In genomic region chrX:46588263-46588662, GRCh38 we compare ENCODE assay signal across 8 cellular contexts. TPM values are rescaled to one million over a fixed set of nuclear protein-coding genes. Genes with fewer than 3 reads are reported as not detected.
DNase-seq lines count a peak whose midpoint lies in the region; ATAC-seq and TF ChIP-seq lines count a peak whose summit lies in the region.

No MANE protein-coding gene starts in this region.

- H3K4me1 ChIP-seq in A673 (ENCODE audit: insufficient read depth, low read length, poor library complexity, severe bottlenecking) (peaks cover 40% of the 10 kb centered on the region), right lobe of liver (peaks cover 0 to 18% (median 0%) of the 10 kb centered on the region in 4 donors)

- peak overlapping the region; percentile 60 for H3K27ac ChIP-seq in A673 (ENCODE audit: low read depth, low read length, poor library complexity, severe bottlenecking)
- no peak overlapping the region for H3K27ac ChIP-seq in right lobe of liver

- intact Hi-C loops in A673 (cut with micrococcal nuclease; ENCODE audit: unreplicated experiment) (no loop called here), right lobe of liver (cut with DNase I) (no loop called here)

- DNase-seq in A673 (ENCODE audit: low spot score) (peak; percentile 86), MV-4-11 (lab: John Stamatoyannopoulos, UW) (peak; percentile 5), amniotic stem cell (lab: John Stamatoyannopoulos, UW) (peak; percentile 13), right lobe of liver (no peak), GM20000 (ENCODE audit: low spot score) (no peak), LoVo (ENCODE audit: low spot score) (no peak), NCI-H82 treated with DMSO at 0.1 percent for 48 hours (lab: John Stamatoyannopoulos, UW; ENCODE audit: unreplicated experiment) (no peak)

- no peaks in the 10 kb centered on the region for H3K27me3 ChIP-seq in A673 (replicated peaks; ENCODE audit: insufficient read depth, low read depth, low read length, poor library complexity)
- H3K27me3 ChIP-seq in right lobe of liver, result no peaks in the 10 kb centered on the region

- H3K4me3 ChIP-seq in A673 (ENCODE audit: low read depth, low read length, poor library complexity, severe bottlenecking) (peak overlapping the region; percentile 9), right lobe of liver (no peak overlapping the region)

- CTCF ChIA-PET in A673 (lab: Charles Lee), result no interaction called here

- ATAC-seq in right lobe of liver (peak; percentile 25 to 58 (median 37)), GM18861 (IDR thresholded peaks at IDR 0.05; ENCODE audit: unreplicated experiment) (no peak)

- no TSS peak for BruUV-seq in A673 (replicated peaks; lab: Mats Ljungman, UMichigan)

- TF ChIP-seq POLR2A in right lobe of liver (IDR thresholded peaks at IDR 0.05), result no peak

- POLR2A ChIA-PET in A673 (lab: Charles Lee; ENCODE audit: low non-redundant PET), result no interaction called here

- TF ChIP-seq CTCF in A673 (conservative IDR thresholded peaks at IDR 0.05; ENCODE audit: low read depth, low read length), result no peak
- TF ChIP-seq CTCF in right lobe of liver (IDR thresholded peaks at IDR 0.05), result no peak
- no peak for TF ChIP-seq CTCF in GM20000 (IDR thresholded peaks at IDR 0.05; ENCODE audit: extremely low read depth, missing control alignments)

- H3K9me3 ChIP-seq in A673 (ENCODE audit: low read depth, low read length, poor library complexity, severe bottlenecking), result no peaks in the 10 kb centered on the region
- no peaks in the 10 kb centered on the region for H3K9me3 ChIP-seq in right lobe of liver

- H3K36me3 ChIP-seq in A673 (ENCODE audit: insufficient read depth, low read length, poor library complexity, severe bottlenecking) (no peaks in the 10 kb centered on the region), right lobe of liver (no peaks in the 10 kb centered on the region)

- WGBS in right lobe of liver (ENCODE audit: insufficient coverage, low coverage, low lambda C conversion rate, missing lambda C conversion rate), result 38% methylated on average over 4 of the region's 4 CpGs

RNA-seq across cellular contexts. Expression of gene CHST7, which starts 14.7 kb away (rescaled TPM):
- total RNA-seq in A673 (2021), result 5.7 and 6.1 TPM in 2 replicates
- 1 to 10 TPM; 4.8 to 7.1 (median 5.7) TPM for total RNA-seq in right lobe of liver

RNA-seq across cellular contexts. Expression of gene ZNF674, which starts 43.0 kb away (rescaled TPM):
- total RNA-seq in A673 (2021), result 5.8 and 7.9 TPM in 2 replicates
- 1 to 10 TPM in 5 of 6 experiments, under 1 TPM in 1; 0.86 to 3.1 (median 2.2) TPM for total RNA-seq in right lobe of liver

Comparison
In these comparisons a context has a peak if more than half of its experiments do, and no peak if none do; other contexts are left out.
1. DNase-seq: peak in A673 (single experiment), MV-4-11 (single experiment) and amniotic stem cell (single experiment); none in right lobe of liver (0 of 3), GM20000 (single experiment), LoVo (single experiment) and NCI-H82 treated with DMSO at 0.1 percent for 48 hours (single experiment).